Comparison of ENCODE assay signal across 14 cellular contexts in the genomic region with DNA sequence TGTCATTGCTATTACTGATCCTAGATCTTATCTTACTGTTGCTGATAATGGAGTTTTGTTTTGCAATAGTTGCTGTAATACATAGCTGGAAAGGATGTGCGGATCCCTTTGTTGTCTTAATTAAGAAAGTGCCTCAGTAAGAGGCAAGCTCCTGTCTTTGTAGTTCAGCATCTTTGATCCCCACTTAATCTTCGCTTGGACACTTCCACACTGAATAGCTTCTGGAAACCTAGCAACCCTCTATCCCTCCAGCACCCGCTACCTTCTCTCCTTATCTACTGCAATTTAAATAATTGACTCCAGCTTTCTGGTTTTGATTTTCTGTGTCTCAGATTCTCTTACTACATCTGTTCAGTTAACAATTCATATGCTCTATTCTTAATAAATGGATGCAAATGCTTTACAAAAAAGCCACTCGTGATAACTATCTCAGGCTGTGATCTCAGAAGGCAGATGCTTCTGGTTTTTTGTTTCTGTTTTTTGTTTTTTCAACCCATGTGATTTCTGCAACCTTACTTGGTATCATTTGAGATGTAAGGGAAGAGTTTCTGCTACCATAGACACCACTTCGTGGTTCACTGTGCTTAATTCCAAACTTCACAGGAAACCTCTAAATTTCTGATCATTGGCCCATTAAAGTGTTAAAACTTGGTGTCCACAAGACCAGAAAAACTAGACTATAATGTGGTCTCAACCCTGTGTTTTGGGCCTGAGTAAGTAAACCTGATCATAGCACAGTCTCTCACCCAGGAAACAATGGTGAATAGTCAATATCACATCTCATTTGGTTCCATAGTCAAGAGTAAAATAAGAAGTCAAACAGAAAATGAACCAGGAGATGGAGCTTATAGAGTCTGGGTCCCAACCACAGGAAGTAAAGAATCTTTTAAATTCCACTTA.
"Had no signal": no experiment of that assay in that cellular context is flagged by ENCODE, and none has a peak within 500 bp of the region (broad histone marks: within the 10 kb centered on the region; RNA-seq: fewer than 3 reads in every experiment).

No MANE protein-coding gene starts in this region.

- H3K27ac ChIP-seq: ascending aorta, gastroesophageal sphincter, heart right ventricle, pancreas, thoracic aorta, upper lobe of right lung, VCaP had no signal

- H3K36me3 ChIP-seq: ascending aorta, gastroesophageal sphincter, heart right ventricle, pancreas, thoracic aorta, upper lobe of right lung had no signal

- ATAC-seq: activated T-helper 17 cell treated with anti-CD3 and anti-CD28 coated beads, Interleukin-2, amount 50 U/mL, for 72 hours; gastroesophageal sphincter; heart right ventricle; pancreas; stimulated activated effector memory CD8-positive, alpha-beta T cell treated with anti-CD3 and anti-CD28 coated beads, Interleukin-12 subunit alpha, Interleukin-12 subunit beta, amount 100 ng/mL, for 72 hours; upper lobe of right lung had no signal

- H3K27me3 ChIP-seq: ascending aorta, gastroesophageal sphincter, heart right ventricle, pancreas, upper lobe of right lung had no signal

- H3K36me3 Mint-ChIP-seq: activated naive CD4-positive, alpha-beta T cell treated with anti-CD3 and anti-CD28 coated beads, Interleukin-2, amount 10 ng/mL, durations not matched to agents 7 days and 5 days; naive B cell; stimulated activated effector memory CD8-positive, alpha-beta T cell treated with anti-CD3 and anti-CD28 coated beads, Interleukin-12 subunit alpha, Interleukin-12 subunit beta, amount 100 ng/mL, for 72 hours had no signal

- H3K4me1 ChIP-seq: ascending aorta, gastroesophageal sphincter, heart right ventricle, upper lobe of right lung had no signal

- DNase-seq: activated CD4-positive, alpha-beta T cell treated with anti-CD3 and anti-CD28 coated beads, Interleukin-2, amount 50 U/mL, for 48 hours; activated naive CD4-positive, alpha-beta T cell treated with anti-CD3 and anti-CD28 coated beads, Interleukin-2, amount 10 ng/mL, durations not matched to agents 7 days and 5 days; erythroblast; heart right ventricle; naive B cell; pancreas; upper lobe of right lung had no signal

- H3K27ac Mint-ChIP-seq: activated naive CD4-positive, alpha-beta T cell treated with anti-CD3 and anti-CD28 coated beads, Interleukin-2, amount 10 ng/mL, durations not matched to agents 7 days and 5 days; activated T-helper 17 cell treated with anti-CD3 and anti-CD28 coated beads, Interleukin-2, amount 50 U/mL, for 72 hours; stimulated activated effector memory CD8-positive, alpha-beta T cell treated with anti-CD3 and anti-CD28 coated beads, Interleukin-12 subunit alpha, Interleukin-12 subunit beta, amount 100 ng/mL, for 72 hours had no signal

- H3K4me1 Mint-ChIP-seq: activated naive CD4-positive, alpha-beta T cell treated with anti-CD3 and anti-CD28 coated beads, Interleukin-2, amount 10 ng/mL, durations not matched to agents 7 days and 5 days; activated T-helper 17 cell treated with anti-CD3 and anti-CD28 coated beads, Interleukin-2, amount 50 U/mL, for 72 hours; stimulated activated effector memory CD8-positive, alpha-beta T cell treated with anti-CD3 and anti-CD28 coated beads, Interleukin-12 subunit alpha, Interleukin-12 subunit beta, amount 100 ng/mL, for 72 hours had no signal

- H3K9me3 ChIP-seq: pancreas had no signal

- H3K4me3 Mint-ChIP-seq: activated naive CD4-positive, alpha-beta T cell treated with anti-CD3 and anti-CD28 coated beads, Interleukin-2, amount 10 ng/mL, durations not matched to agents 7 days and 5 days; activated T-helper 17 cell treated with anti-CD3 and anti-CD28 coated beads, Interleukin-2, amount 50 U/mL, for 72 hours; naive B cell; stimulated activated effector memory CD8-positive, alpha-beta T cell treated with anti-CD3 and anti-CD28 coated beads, Interleukin-12 subunit alpha, Interleukin-12 subunit beta, amount 100 ng/mL, for 72 hours had no signal

- H3K4me3 ChIP-seq: ascending aorta, gastroesophageal sphincter, heart right ventricle, lung, pancreas, thoracic aorta, upper lobe of right lung had no signal

- H3K27me3 Mint-ChIP-seq: activated naive CD4-positive, alpha-beta T cell treated with anti-CD3 and anti-CD28 coated beads, Interleukin-2, amount 10 ng/mL, durations not matched to agents 7 days and 5 days; activated T-helper 17 cell treated with anti-CD3 and anti-CD28 coated beads, Interleukin-2, amount 50 U/mL, for 72 hours; naive B cell had no signal
